Comparison of ENCODE assay signal across 1 cellular context in genomic region chrX:69088171-69088938, GRCh38.
TF ChIP-seq lines count a peak whose summit lies in the region.

No MANE protein-coding gene starts in this region.

TF ChIP-seq in WTC11, 78 proteins besides CTCF, POLR2A, EP300 and RAD21 (continued from another document):
- TF ChIP-seq PRDM15 (CRISPR knock-in tag; IDR thresholded peaks at IDR 0.05) (no peak), ZNF423 (CRISPR knock-in tag; IDR thresholded peaks at IDR 0.05) (no peak), TEAD4 (CRISPR knock-in tag; IDR thresholded peaks at IDR 0.05) (no peak), ZBTB43 (CRISPR knock-in tag; IDR thresholded peaks at IDR 0.05) (no peak), FOXK1 (CRISPR knock-in tag; IDR thresholded peaks at IDR 0.05) (no peak), ARID4B (CRISPR knock-in tag; IDR thresholded peaks at IDR 0.05; ENCODE audit: borderline replicate concordance) (no peak), ZNF416 (CRISPR knock-in tag; IDR thresholded peaks at IDR 0.05) (no peak), AFF4 (CRISPR knock-in tag; IDR thresholded peaks at IDR 0.05; ENCODE audit: borderline replicate concordance) (no peak), E2F5 (CRISPR knock-in tag; IDR thresholded peaks at IDR 0.05) (no peak), E2F1 (CRISPR knock-in tag; IDR thresholded peaks at IDR 0.05) (no peak), TP53 (CRISPR knock-in tag; IDR thresholded peaks at IDR 0.05) (no peak), OVOL2 (CRISPR knock-in tag; IDR thresholded peaks at IDR 0.05; ENCODE audit: borderline replicate concordance) (no peak)
